Comparison of ENCODE assay signal across 9 cellular contexts in genomic region chr12:57895337-57896138, GRCh38. TPM values are rescaled to one million over a fixed set of nuclear protein-coding genes. Genes with fewer than 3 reads are reported as not detected.
A peak's percentile ranks its signal among the peaks of the same experiment; 100 is the strongest.
DNase-seq lines count a peak whose midpoint lies in the region; ATAC-seq and TF ChIP-seq lines count a peak whose summit lies in the region.
"Had no signal": no experiment of that assay in that cellular context is flagged by ENCODE, and none has a peak within 500 bp of the region (broad histone marks: within the 10 kb centered on the region; RNA-seq: fewer than 3 reads in every experiment).

No MANE protein-coding gene starts in this region.

- H3K4me3 Mint-ChIP-seq in activated naive CD4-positive, alpha-beta T cell treated with anti-CD3 and anti-CD28 coated beads, Interleukin-2, amount 10 ng/mL, durations not matched to agents 7 days and 5 days, result peak overlapping the region; percentile 52

- in situ Hi-C loops in transverse colon (cut with MboI; ENCODE audit: low pct_ligation_motif_present in 1 of 4, low pct_unique_long_range_greater_than_20kb in 1 of 4, low sequenced_read_pairs in 3 of 4), result loop anchor here in 1 of 4 donors (10.0 kb wide), 1 partner anchor 51 kb away; the partner anchor contains the start of gene CTDSP2

- H3K9me3 Mint-ChIP-seq in activated naive CD4-positive, alpha-beta T cell treated with anti-CD3 and anti-CD28 coated beads, Interleukin-2, amount 10 ng/mL, durations not matched to agents 7 days and 5 days, result no peaks in the 10 kb centered on the region
- no peaks in the 10 kb centered on the region for H3K9me3 Mint-ChIP-seq in activated naive CD4-positive, alpha-beta T cell treated with anti-CD3 and anti-CD28 coated beads, Interleukin-2, amount 50 U/mL, for 72 hours

- peak overlapping the region in 1 of 2 experiments; percentile 57 for H3K14ac ChIP-seq in mesenchymal stem cell (ENCODE audit: low read length in 2 of 2)

- peak overlapping the region; percentile 57 for H4K8ac ChIP-seq in mesenchymal stem cell (ENCODE audit: low read length)

- TF ChIP-seq EP300 in transverse colon (IDR thresholded peaks at IDR 0.05; ENCODE audit: low read depth), result no peak

- peak overlapping the region; percentile 100 for H2BK120ac ChIP-seq in mesenchymal stem cell (ENCODE audit: low read depth, low read length)

- peak overlapping the region; percentile 100 for H4K91ac ChIP-seq in mesenchymal stem cell (ENCODE audit: low read length)

- no peaks in the 10 kb centered on the region for H3K36me3 Mint-ChIP-seq in activated naive CD4-positive, alpha-beta T cell treated with anti-CD3 and anti-CD28 coated beads, Interleukin-2, amount 10 ng/mL, durations not matched to agents 7 days and 5 days
- H3K36me3 Mint-ChIP-seq in activated naive CD4-positive, alpha-beta T cell treated with anti-CD3 and anti-CD28 coated beads, Interleukin-2, amount 50 U/mL, for 72 hours, result no peaks in the 10 kb centered on the region

- ATAC-seq in activated naive CD4-positive, alpha-beta T cell treated with anti-CD3 and anti-CD28 coated beads, Interleukin-2, amount 50 U/mL, for 72 hours, result no peak
- ATAC-seq in HG02610 (IDR thresholded peaks at IDR 0.05; ENCODE audit: unreplicated experiment), result no peak

- H3K36me3 ChIP-seq in ascending aorta (no peaks in the 10 kb centered on the region), mesenchymal stem cell (ENCODE audit: control insufficient read depth in 1 of 2, insufficient read depth in 2 of 2, low read depth in 1 of 2, low read length in 2 of 2) (no peaks in the 10 kb centered on the region), transverse colon (no peaks in the 10 kb centered on the region)

- peaks cover 57% of the 10 kb centered on the region for H3K4me1 Mint-ChIP-seq in activated naive CD4-positive, alpha-beta T cell treated with anti-CD3 and anti-CD28 coated beads, Interleukin-2, amount 10 ng/mL, durations not matched to agents 7 days and 5 days

- peak overlapping the region; percentile 67 to 72 for H3K4me3 ChIP-seq in ascending aorta
- H3K4me3 ChIP-seq in mesenchymal stem cell (ENCODE audit: insufficient read depth in 1 of 2, low read depth in 1 of 2, low read length in 2 of 2), result peak overlapping the region in 1 of 2 experiments; percentile 66
- peak overlapping the region in 1 of 4 donors; percentile 65 for H3K4me3 ChIP-seq in transverse colon

- peaks cover 19% of the 10 kb centered on the region for H3K27me3 Mint-ChIP-seq in activated naive CD4-positive, alpha-beta T cell treated with anti-CD3 and anti-CD28 coated beads, Interleukin-2, amount 10 ng/mL, durations not matched to agents 7 days and 5 days

- H2BK12ac ChIP-seq in mesenchymal stem cell (ENCODE audit: low read length in 2 of 2), result peak overlapping the region; percentile 94 to 100

- H2AFZ ChIP-seq in mesenchymal stem cell (ENCODE audit: low read depth, low read length), result no peak overlapping the region

- peak overlapping the region; percentile 96 for H2AK5ac ChIP-seq in mesenchymal stem cell (ENCODE audit: low read length, severe bottlenecking)

- H3K18ac ChIP-seq in mesenchymal stem cell (ENCODE audit: low read depth in 1 of 2, low read length in 2 of 2), result peak overlapping the region; percentile 100

- H3K27ac ChIP-seq in ascending aorta (peak overlapping the region; percentile 98 to 99), mesenchymal stem cell (ENCODE audit: low read length, poor library complexity, severe bottlenecking) (peak overlapping the region; percentile 59), transverse colon (peak overlapping the region; percentile 94 to 99 (median 96))

- H3K79me1 ChIP-seq in mesenchymal stem cell (replicated peaks; ENCODE audit: low read length, poor library complexity, severe bottlenecking), result peaks cover 8% of the 10 kb centered on the region

- intact Hi-C loops in ascending aorta (cut with DNase I), result loop anchor here (1.0 to 2.0 kb wide), 2 partner anchors 31 to 51 kb away; no protein-coding TSS in a partner anchor
- intact Hi-C loops in transverse colon (cut with DNase I; ENCODE audit: low total_unique reads), result loop anchor here (2.0 to 5.0 kb wide), 2 partner anchors 31 to 53 kb away; no protein-coding TSS in a partner anchor

- H3K4me2 ChIP-seq in mesenchymal stem cell (ENCODE audit: low read length, poor library complexity, severe bottlenecking), result peak overlapping the region; percentile 85

- TF ChIP-seq POLR2A in transverse colon (IDR thresholded peaks at IDR 0.05), result no peak

- peak overlapping the region; percentile 29 to 81 for H3K23ac ChIP-seq in mesenchymal stem cell (ENCODE audit: low read length in 2 of 2)

- H3K9ac ChIP-seq in mesenchymal stem cell (ENCODE audit: low read length), result peak overlapping the region; percentile 80

- H3K4me1 ChIP-seq in ascending aorta (peaks cover 51 to 76% of the 10 kb centered on the region in 2 donors), mesenchymal stem cell (ENCODE audit: control insufficient read depth, insufficient read depth, low read depth, low read length) (peaks cover 33% of the 10 kb centered on the region), transverse colon (peaks cover 77 to 86% (median 84%) of the 10 kb centered on the region in 4 donors)

- H3K4ac ChIP-seq in mesenchymal stem cell (ENCODE audit: low read depth in 1 of 2, low read length in 2 of 2), result peak overlapping the region; percentile 100

- TF ChIP-seq CTCF in ascending aorta (IDR thresholded peaks at IDR 0.05), result no peak
- no peak for TF ChIP-seq CTCF in transverse colon (IDR thresholded peaks at IDR 0.05)

- H3K27me3 ChIP-seq in ascending aorta, result no peaks in the 10 kb centered on the region
- H3K27me3 ChIP-seq in mesenchymal stem cell (ENCODE audit: control insufficient read depth in 1 of 2, insufficient read depth in 1 of 2, low read length in 2 of 2), result no peaks in the 10 kb centered on the region
- no peaks in the 10 kb centered on the region for H3K27me3 ChIP-seq in transverse colon

- peak overlapping the region; percentile 96 for H2BK5ac ChIP-seq in mesenchymal stem cell (ENCODE audit: low read depth, low read length, poor library complexity, severe bottlenecking)

- H2BK15ac ChIP-seq in mesenchymal stem cell (ENCODE audit: low read depth, poor library complexity, severe bottlenecking), result peak overlapping the region; percentile 92

- no peak for DNase-seq in activated naive CD4-positive, alpha-beta T cell treated with anti-CD3 and anti-CD28 coated beads, Interleukin-2, amount 10 ng/mL, durations not matched to agents 7 days and 5 days
- no peak for DNase-seq in activated naive CD4-positive, alpha-beta T cell treated with anti-CD3 and anti-CD28 coated beads, Interleukin-2, amount 50 U/mL, for 72 hours (ENCODE audit: low spot score in 2 of 2)
- DNase-seq in ascending aorta (ENCODE audit: low spot score in 2 of 2) (no peak), mesenchymal stem cell (peak; percentile 56), transverse colon (no peak), HuH-7 (ENCODE audit: low spot score) (no peak), AG08396 (ENCODE audit: low spot score) (no peak)
- DNase-seq: DND-41 had no signal

- 37% methylated on average over 5 of the region's 5 CpGs for WGBS in mesenchymal stem cell
- WGBS in transverse colon (ENCODE audit: low coverage in 1 of 2), 2 donors, result 55 to 63% methylated on average over 3 to 5 of the region's 5 CpGs

- H3K27ac Mint-ChIP-seq in activated naive CD4-positive, alpha-beta T cell treated with anti-CD3 and anti-CD28 coated beads, Interleukin-2, amount 10 ng/mL, durations not matched to agents 7 days and 5 days, result peak overlapping the region; percentile 35
- peak overlapping the region in 1 of 2 donors; percentile 42 for H3K27ac Mint-ChIP-seq in activated naive CD4-positive, alpha-beta T cell treated with anti-CD3 and anti-CD28 coated beads, Interleukin-2, amount 50 U/mL, for 72 hours

- CTCF ChIA-PET in activated naive CD4-positive, alpha-beta T cell treated with anti-CD3 and anti-CD28 coated beads, Interleukin-2, amount 10 ng/mL, durations not matched to agents 7 days and 5 days (lab: Charles Lee), result interaction anchor here (0.8 to 12.4 kb wide), 15 partner anchors 8 to 139 kb away, joined by 3 to 147 read pairs (median 8); partner anchors contain the start of genes ATP23 and TSFM

- H3K9me3 ChIP-seq in ascending aorta, result no peaks in the 10 kb centered on the region
- no peaks in the 10 kb centered on the region for H3K9me3 ChIP-seq in mesenchymal stem cell (ENCODE audit: control insufficient read depth, low read length)
- H3K9me3 ChIP-seq in transverse colon, result no peaks in the 10 kb centered on the region

RNA-seq across cellular contexts. Expression of gene ATP23, which starts 45.8 kb away (rescaled TPM):
- 10 to 100 TPM; 15.3 to 15.5 TPM for total RNA-seq in activated naive CD4-positive, alpha-beta T cell treated with anti-CD3 and anti-CD28 coated beads, Interleukin-2, amount 50 U/mL, for 72 hours
- total RNA-seq in ascending aorta (not detected), transverse colon (10 to 100 TPM in 3 of 4 donors, under 1 TPM in 1; 0.80 to 41.8 (median 24.5) TPM)
- polyA plus RNA-seq in mesenchymal stem cell (2013, experiment 1 of 2), result 6.5 TPM
- 5.7 TPM for polyA plus RNA-seq in mesenchymal stem cell (2013, experiment 2 of 2)

RNA-seq across cellular contexts. Expression of gene CTDSP2, which starts 49.0 kb away (rescaled TPM):
- total RNA-seq in activated naive CD4-positive, alpha-beta T cell treated with anti-CD3 and anti-CD28 coated beads, Interleukin-2, amount 50 U/mL, for 72 hours, result 100 to 1,000 TPM in 1 of 2 donors, 10 to 100 TPM in 1; 76.3 to 103 TPM
- total RNA-seq in ascending aorta (129 TPM), transverse colon (100 to 1,000 TPM; 174 to 268 (median 231) TPM)
- polyA plus RNA-seq in mesenchymal stem cell (2013, experiment 1 of 2), result 136 TPM
- 129 TPM for polyA plus RNA-seq in mesenchymal stem cell (2013, experiment 2 of 2)
